In genomic region chr4:140982613-140983340, GRCh38 we compare ENCODE assay signal across 16 cellular contexts.
DNase-seq lines count a peak whose midpoint lies in the region; ATAC-seq and TF ChIP-seq lines count a peak whose summit lies in the region.
"Had no signal": no experiment of that assay in that cellular context is flagged by ENCODE, and none has a peak within 500 bp of the region (broad histone marks: within the 10 kb centered on the region; RNA-seq: fewer than 3 reads in every experiment).

No MANE protein-coding gene starts in this region.

- DNase-seq in Right ventricle myocardium inferior (ENCODE audit: missing footprints) (no peak), right cardiac atrium (no peak), NCI-H226 (peak; percentile 20), heart right ventricle (no peak), natural killer cell (no peak), NCI-H345 (lab: John Stamatoyannopoulos, UW) (no peak)
- DNase-seq: CD8-positive, alpha-beta T cell; COR-L47; DMS153; DMS79 treated with DMSO at 0.1 percent for 48 hours; EL had no signal

- H3K27me3 ChIP-seq in right cardiac atrium (ENCODE audit: control insufficient read depth, insufficient read depth) (no peaks in the 10 kb centered on the region), heart right ventricle (no peaks in the 10 kb centered on the region)

- H3K27me3 Mint-ChIP-seq in natural killer cell (ENCODE audit: low read depth in 2 of 2) = no peaks in the 10 kb centered on the region

- H3K4me1 ChIP-seq in right cardiac atrium (ENCODE audit: control insufficient read depth, insufficient read depth, low read length) (no peaks in the 10 kb centered on the region), heart right ventricle (peaks cover 0 to 59% (median 12%) of the 10 kb centered on the region in 9 donors)
- H3K4me1 ChIP-seq: HAP-1 had no signal

- no peaks in the 10 kb centered on the region for H3K36me3 ChIP-seq in heart right ventricle
- H3K36me3 ChIP-seq: HAP-1 had no signal

- H3K36me3 Mint-ChIP-seq in natural killer cell = no peaks in the 10 kb centered on the region
- H3K36me3 Mint-ChIP-seq: CD14-positive monocyte; CD8-positive, alpha-beta T cell; IgD-negative memory B cell had no signal

- H3K27ac ChIP-seq in right cardiac atrium (ENCODE audit: low read length) = no peak overlapping the region
- H3K27ac ChIP-seq in heart right ventricle = peak overlapping the region in 6 of 10 donors; percentile 1 to 77 (median 56)
- H3K27ac ChIP-seq: 22Rv1 had no signal

- no peaks in the 10 kb centered on the region for H3K4me1 Mint-ChIP-seq in natural killer cell
- H3K4me1 Mint-ChIP-seq: CD14-positive monocyte, IgD-negative memory B cell had no signal

- no peak overlapping the region for H3K4me3 Mint-ChIP-seq in natural killer cell
- H3K4me3 Mint-ChIP-seq: CD14-positive monocyte; CD8-positive, alpha-beta T cell; IgD-negative memory B cell had no signal

- peaks cover 2 to 4% of the 10 kb centered on the region in 2 donors for H3K9me3 Mint-ChIP-seq in natural killer cell
- H3K9me3 Mint-ChIP-seq: CD8-positive, alpha-beta T cell had no signal

- peak in 1 of 9 donors; percentile 4 for TF ChIP-seq CTCF in heart right ventricle (IDR thresholded peaks at IDR 0.05)
- TF ChIP-seq CTCF in natural killer cell (IDR thresholded peaks at IDR 0.05) = no peak

- no peak overlapping the region for H3K27ac Mint-ChIP-seq in natural killer cell
- H3K27ac Mint-ChIP-seq: CD14-positive monocyte; CD8-positive, alpha-beta T cell; IgD-negative memory B cell had no signal

- ATAC-seq in Right ventricle myocardium inferior (peak; percentile 67), right cardiac atrium (no peak), heart right ventricle (peak in 7 of 8 donors; percentile 39 to 88 (median 79)), natural killer cell (no peak), GM21619 (IDR thresholded peaks at IDR 0.05; ENCODE audit: unreplicated experiment) (no peak)
- ATAC-seq: CD8-positive, alpha-beta T cell had no signal

- H3K9me3 ChIP-seq in right cardiac atrium (ENCODE audit: control insufficient read depth, low read length) (no peaks in the 10 kb centered on the region), heart right ventricle (no peaks in the 10 kb centered on the region)
- H3K9me3 ChIP-seq: HAP-1 had no signal

- no peak overlapping the region for H3K4me3 ChIP-seq in right cardiac atrium (ENCODE audit: low read length)
- H3K4me3 ChIP-seq in heart right ventricle = no peak overlapping the region
- H3K4me3 ChIP-seq: HAP-1 had no signal

- 78% methylated on average over 5 of the region's 5 CpGs for WGBS in right cardiac atrium
- 76 to 79% methylated on average over 5 of the region's 5 CpGs for WGBS in heart right ventricle, 2 donors

- intact Hi-C loops in Right ventricle myocardium inferior (cut with DNase I) = loop anchor here (5.0 kb wide), 2 partner anchors 120 to 150 kb away; partner anchors contain the start of gene RNF150
- intact Hi-C loops in right cardiac atrium (cut with DNase I) = no loop called here
- intact Hi-C loops in heart right ventricle (cut with DNase I) = loop anchor here in 5 of 10 donors (5.0 to 10.0 kb wide), 5 partner anchors 35 to 152 kb away; partner anchors contain the start of gene RNF150 (in 4 of the 5)
- intact Hi-C loops in natural killer cell (cut with micrococcal nuclease) = no loop called here

Comparison
In these comparisons a context has a peak if more than half of its experiments do, and no peak if none do; other contexts are left out.
1. ATAC-seq: peak in Right ventricle myocardium inferior (single experiment) and heart right ventricle (7 of 8); none in right cardiac atrium (0 of 2), natural killer cell (0 of 3) and GM21619 (single experiment).